17 cellular contexts compared by ENCODE assay signal in the genomic region with DNA sequence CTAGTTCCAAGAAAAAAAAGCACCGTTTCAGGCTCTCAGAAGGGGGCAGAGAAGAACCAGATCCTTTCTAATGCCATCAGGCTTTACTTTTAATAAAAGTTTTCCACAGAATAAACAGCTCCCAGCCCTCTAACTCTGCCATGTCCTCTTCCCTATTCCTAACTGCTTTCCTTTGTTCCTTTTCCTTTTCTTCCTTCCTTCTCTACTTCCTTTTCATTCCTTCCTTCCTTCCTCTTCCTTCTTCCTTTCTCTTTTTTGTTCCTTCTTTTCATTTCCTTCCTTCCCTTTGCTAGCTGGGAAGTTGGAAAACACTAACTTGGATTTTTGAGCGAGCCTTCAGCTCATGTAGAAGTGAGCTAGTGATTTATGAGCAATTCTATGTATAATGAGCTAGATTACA. TPM values are rescaled to one million over a fixed set of nuclear protein-coding genes. Genes with fewer than 3 reads are reported as not detected.
"Had no signal": no experiment of that assay in that cellular context is flagged by ENCODE, and none has a peak within 500 bp of the region (broad histone marks: within the 10 kb centered on the region; RNA-seq: fewer than 3 reads in every experiment).

No MANE protein-coding gene starts in this region.

- DNase-seq: activated CD4-positive, alpha-beta memory T cell treated with anti-CD3 and anti-CD28 coated beads, Interleukin-2, amount 10 ng/mL, durations not matched to agents 7 days and 5 days; activated naive CD4-positive, alpha-beta T cell treated with anti-CD3 and anti-CD28 coated beads, Interleukin-2, amount 10 ng/mL, durations not matched to agents 7 days and 5 days; esophagus squamous epithelium; foreskin fibroblast; left colon; mucosa of descending colon; natural killer cell; stimulated activated CD4-positive, alpha-beta T cell treated with anti-CD3 and anti-CD28 coated beads, Interleukin-4, amount 100 ng/mL, for 1 hour; stimulated activated CD8-positive, alpha-beta memory T cell treated with anti-CD3 and anti-CD28 coated beads, Interleukin-4, amount 100 ng/mL, for 48 hours; stimulated activated naive CD8-positive, alpha-beta T cell treated with anti-CD3 and anti-CD28 coated beads, Interleukin-15, amount 100 ng/mL, for 72 hours; testis had no signal

- H3K4me3 ChIP-seq: esophagus squamous epithelium, lung, mucosa of descending colon, testis had no signal

- H3K36me3 Mint-ChIP-seq: natural killer cell had no signal

- H3K4me1 Mint-ChIP-seq: activated CD4-positive, alpha-beta memory T cell treated with anti-CD3 and anti-CD28 coated beads, Interleukin-2, amount 10 ng/mL, durations not matched to agents 7 days and 5 days; activated naive CD4-positive, alpha-beta T cell treated with anti-CD3 and anti-CD28 coated beads, Interleukin-2, amount 10 ng/mL, durations not matched to agents 7 days and 5 days; natural killer cell; stimulated activated naive CD8-positive, alpha-beta T cell treated with anti-CD3 and anti-CD28 coated beads, Interleukin-15, amount 100 ng/mL, for 72 hours had no signal

- H3K27me3 ChIP-seq: esophagus squamous epithelium, testis had no signal

- H3K27me3 Mint-ChIP-seq: activated CD4-positive, alpha-beta memory T cell treated with anti-CD3 and anti-CD28 coated beads, Interleukin-2, amount 10 ng/mL, durations not matched to agents 7 days and 5 days; activated naive CD4-positive, alpha-beta T cell treated with anti-CD3 and anti-CD28 coated beads, Interleukin-2, amount 10 ng/mL, durations not matched to agents 7 days and 5 days; stimulated activated naive CD8-positive, alpha-beta T cell treated with anti-CD3 and anti-CD28 coated beads, Interleukin-15, amount 100 ng/mL, for 72 hours had no signal

- H3K9me3 ChIP-seq: esophagus squamous epithelium, mucosa of descending colon, testis had no signal

- H3K4me1 ChIP-seq: esophagus squamous epithelium, testis had no signal

- ATAC-seq: activated CD4-positive, CD25-positive, alpha-beta regulatory T cell treated with anti-CD3 and anti-CD28 coated beads, Interleukin-2, amount 50 U/mL, for 24 hours; left colon; mucosa of descending colon; natural killer cell; SK-N-SH treated with all-trans-retinoic acid at 6 μM for 48 hours; stimulated activated naive CD8-positive, alpha-beta T cell treated with anti-CD3 and anti-CD28 coated beads, Interleukin-15, amount 100 ng/mL, for 72 hours had no signal

- H3K4me3 Mint-ChIP-seq: activated CD4-positive, alpha-beta memory T cell treated with anti-CD3 and anti-CD28 coated beads, Interleukin-2, amount 10 ng/mL, durations not matched to agents 7 days and 5 days; activated naive CD4-positive, alpha-beta T cell treated with anti-CD3 and anti-CD28 coated beads, Interleukin-2, amount 10 ng/mL, durations not matched to agents 7 days and 5 days; natural killer cell; stimulated activated naive CD8-positive, alpha-beta T cell treated with anti-CD3 and anti-CD28 coated beads, Interleukin-15, amount 100 ng/mL, for 72 hours had no signal

- H3K27ac Mint-ChIP-seq: activated CD4-positive, alpha-beta memory T cell treated with anti-CD3 and anti-CD28 coated beads, Interleukin-2, amount 10 ng/mL, durations not matched to agents 7 days and 5 days; activated naive CD4-positive, alpha-beta T cell treated with anti-CD3 and anti-CD28 coated beads, Interleukin-2, amount 10 ng/mL, durations not matched to agents 7 days and 5 days; natural killer cell; stimulated activated naive CD8-positive, alpha-beta T cell treated with anti-CD3 and anti-CD28 coated beads, Interleukin-15, amount 100 ng/mL, for 72 hours had no signal

- H3K27ac ChIP-seq: esophagus squamous epithelium had no signal

- H3K9me3 Mint-ChIP-seq: activated CD4-positive, alpha-beta memory T cell treated with anti-CD3 and anti-CD28 coated beads, Interleukin-2, amount 10 ng/mL, durations not matched to agents 7 days and 5 days; activated naive CD4-positive, alpha-beta T cell treated with anti-CD3 and anti-CD28 coated beads, Interleukin-2, amount 10 ng/mL, durations not matched to agents 7 days and 5 days; natural killer cell; stimulated activated naive CD8-positive, alpha-beta T cell treated with anti-CD3 and anti-CD28 coated beads, Interleukin-15, amount 100 ng/mL, for 72 hours had no signal

RNA-seq across cellular contexts. Expression of gene PCAT6, which starts 48.7 kb away (rescaled TPM):
- total RNA-seq: T-helper 1 cell treated with Interleukin-12 subunit alpha and Interleukin-12 subunit beta and Interleukin-4 antibody, amounts not matched to agents 30 ng/mL and 1 ng/mL, for 36 hours; urinary bladder had no signal

RNA-seq across cellular contexts. Expression of gene SYT2, which starts 51.8 kb away (rescaled TPM):
- total RNA-seq: activated CD4-positive, alpha-beta memory T cell treated with anti-CD3 and anti-CD28 coated beads, Interleukin-2, amount 10 ng/mL, durations not matched to agents 7 days and 5 days; esophagus squamous epithelium; natural killer cell; osteoblast; T-helper 1 cell treated with Interleukin-12 subunit alpha and Interleukin-12 subunit beta and Interleukin-4 antibody, amounts not matched to agents 30 ng/mL and 1 ng/mL, for 36 hours had no signal
